In genomic region chr12:34361721-34362316, GRCh38 we compare ENCODE assay signal across 34 cellular contexts.
"Had no signal": no experiment of that assay in that cellular context is flagged by ENCODE, and none has a peak within 500 bp of the region (broad histone marks: within the 10 kb centered on the region; RNA-seq: fewer than 3 reads in every experiment).

No MANE protein-coding gene starts in this region.

- DNase-seq: Karpas-422, Kasumi-1, MG63, MM.1S, MV-4-11, NCI-H1048, NCI-H1092, NCI-H1092 treated with DMSO at 0.1 percent for 48 hours, NCI-H1105, NCI-H1105 treated with DMSO at 0.1 percent for 48 hours, NCI-H1417, NCI-H1417 treated with DMSO at 0.1 percent for 48 hours, NCI-H1436, NCI-H1436 treated with DMSO at 0.1 percent for 48 hours, NCI-H146, NCI-H1694, NCI-H1694 treated with DMSO at 0.1 percent for 48 hours, NCI-H187, NCI-H187 treated with DMSO at 0.1 percent for 48 hours, NCI-H1930, NCI-H2029, NCI-H2029 treated with DMSO at 0.1 percent for 48 hours, NCI-H2081, NCI-H2081 treated with DMSO at 0.1 percent for 48 hours, NCI-H2107, NCI-H2171, NCI-H2171 treated with DMSO at 0.1 percent for 48 hours, NCI-H2227 treated with DMSO at 0.1 percent for 48 hours, NCI-H226, NCI-H345, NCI-H446, NCI-H446 treated with DMSO at 0.1 percent for 48 hours, NCI-H510A, NCI-H510A treated with DMSO at 0.1 percent for 48 hours had no signal

- H3K36me3 ChIP-seq: MG63 had no signal

- H3K4me3 ChIP-seq: MG63 had no signal

- H3K9me3 ChIP-seq: MG63 had no signal
